In the genomic region with DNA sequence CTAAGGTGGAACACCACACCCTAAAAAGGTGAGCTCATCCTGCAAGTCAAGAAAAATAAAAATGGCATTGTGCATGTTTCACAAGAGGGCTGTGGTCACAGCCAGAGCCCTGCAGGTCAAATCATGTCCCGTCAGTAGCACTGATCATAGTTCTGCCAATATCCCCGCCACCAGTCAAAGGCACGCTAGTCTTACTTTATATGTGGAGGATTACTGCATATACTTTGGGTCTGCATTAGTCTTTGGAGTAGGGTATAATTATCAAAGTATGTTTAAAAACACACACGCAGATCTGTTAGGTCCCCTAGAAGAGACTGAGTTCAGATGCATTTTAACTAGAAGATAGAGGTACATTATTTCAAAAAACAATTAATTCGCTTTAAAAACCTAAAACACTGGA, we compare ENCODE assay signal across 9 cellular contexts. TPM values are rescaled to one million over a fixed set of nuclear protein-coding genes. Genes with fewer than 3 reads are reported as not detected.
DNase-seq lines count a peak whose midpoint lies in the region; ATAC-seq and TF ChIP-seq lines count a peak whose summit lies in the region.
"Had no signal": no experiment of that assay in that cellular context is flagged by ENCODE, and none has a peak within 500 bp of the region (broad histone marks: within the 10 kb centered on the region; RNA-seq: fewer than 3 reads in every experiment).

No MANE protein-coding gene starts in this region.

- H3K9me2 ChIP-seq in GM23248 (ENCODE audit: insufficient read depth), result no peaks in the 10 kb centered on the region

- no peak overlapping the region for H2BK12ac ChIP-seq in neuronal stem cell (ENCODE audit: low read length)

- H3K4me1 Mint-ChIP-seq in endothelial cell (ENCODE audit: unreplicated experiment), result peaks cover 22% of the 10 kb centered on the region

- no peaks in the 10 kb centered on the region for H4K20me1 ChIP-seq in GM23248 (ENCODE audit: insufficient read depth)

- intact Hi-C loops in gastrocnemius medialis (cut with DNase I; ENCODE audit: low total_unique reads), result loop anchor here (5.0 kb wide), 2 partner anchors 398 to 667 kb away; partner anchors contain the start of gene CCDC28A

- H3K4me2 ChIP-seq in GM23248 (ENCODE audit: unreplicated experiment), result no peak overlapping the region
- H3K4me2 ChIP-seq in neuronal stem cell (ENCODE audit: insufficient read depth, low read length, poor library complexity, severe bottlenecking), result peak overlapping the region; percentile 51

- H2AK5ac ChIP-seq in neuronal stem cell (ENCODE audit: low read depth, low read length), result no peak overlapping the region

- no peak overlapping the region for H3K23ac ChIP-seq in neuronal stem cell (ENCODE audit: low read depth, low read length, poor library complexity)

- H3K36me3 Mint-ChIP-seq in endothelial cell (ENCODE audit: low read depth, unreplicated experiment), result no peaks in the 10 kb centered on the region

- no peak overlapping the region for H4K8ac ChIP-seq in neuronal stem cell (ENCODE audit: low read depth, low read length)

- H4K91ac ChIP-seq in neuronal stem cell (ENCODE audit: low read depth, low read length, poor library complexity), result no peak overlapping the region

- H3K9ac ChIP-seq in GM23248, result no peak overlapping the region
- no peak overlapping the region for H3K9ac ChIP-seq in neuronal stem cell (ENCODE audit: low read depth, low read length, poor library complexity)

- H2BK15ac ChIP-seq in neuronal stem cell (ENCODE audit: low read length), result no peak overlapping the region

- H3K79me2 ChIP-seq in GM23248 (ENCODE audit: insufficient read depth), result peaks cover 13% of the 10 kb centered on the region

- no peak overlapping the region for H3K18ac ChIP-seq in neuronal stem cell (ENCODE audit: low read length)

- H3K27ac Mint-ChIP-seq in endothelial cell (ENCODE audit: unreplicated experiment), result no peak overlapping the region
- H3K27ac Mint-ChIP-seq: activated T-cell treated with anti-CD3 and anti-CD28 coated beads, Interleukin-2, amount 50 U/mL, for 72 hours had no signal

- no peak overlapping the region for H2BK120ac ChIP-seq in neuronal stem cell (ENCODE audit: low read depth, low read length)

- H3K36me3 ChIP-seq in GM23248 (ENCODE audit: low read depth) (no peaks in the 10 kb centered on the region), neuronal stem cell (replicated peaks in 1 of 2; ENCODE audit: control insufficient read depth in 2 of 2, insufficient read depth in 2 of 2, low read length in 2 of 2) (no peaks in the 10 kb centered on the region), gastrocnemius medialis (no peaks in the 10 kb centered on the region)

- H3K4me1 ChIP-seq in GM23248 (ENCODE audit: insufficient read depth) (peaks cover 15% of the 10 kb centered on the region), neuronal stem cell (ENCODE audit: control insufficient read depth in 2 of 2, insufficient read depth in 1 of 2, low read depth in 1 of 2, low read length in 2 of 2) (peaks cover 0 to 2% of the 10 kb centered on the region in 2 donors), gastrocnemius medialis (peaks cover 0 to 3% of the 10 kb centered on the region in 2 donors)

- no peak overlapping the region for H3K14ac ChIP-seq in neuronal stem cell (ENCODE audit: low read length)

- no peaks in the 10 kb centered on the region for H3K79me1 ChIP-seq in neuronal stem cell (ENCODE audit: low read depth, low read length)

- no peak for TF ChIP-seq POLR2A in gastrocnemius medialis (IDR thresholded peaks at IDR 0.05)

- whole genome bisulfite sequencing in GM23248 (ENCODE audit: low coverage in 1 of 2, low lambda C conversion rate in 2 of 2, missing lambda C conversion rate in 2 of 2), 2 experiments, result 95 to 97% methylated on average over 5 of the region's 5 CpGs
- no CpG with 5 or more reads among the region's 5 CpGs for WGBS in neuronal stem cell (ENCODE audit: extremely low coverage in 2 of 2, insufficient read length in 2 of 2, insufficient replicate concordance in 1 of 2), 2 donors

- 0 out of 2 replicates have a peak, but pooled peaks cover 4% of the 10 kb centered on the region for H3K27me3 ChIP-seq in GM23248 (replicated peaks; ENCODE audit: insufficient read depth)
- peaks cover 0 to 51% (median 9%) of the 10 kb centered on the region in 3 experiments for H3K27me3 ChIP-seq in neuronal stem cell (ENCODE audit: control insufficient read depth in 3 of 3, insufficient read depth in 3 of 3, low read depth in 1 of 3, low read length in 3 of 3)
- H3K27me3 ChIP-seq in gastrocnemius medialis, result peaks cover 26 to 46% (median 31%) of the 10 kb centered on the region in 3 donors

- peaks cover 9% of the 10 kb centered on the region for H3K27me3 Mint-ChIP-seq in endothelial cell (ENCODE audit: unreplicated experiment)

- H3K9me3 ChIP-seq in GM23248 (ENCODE audit: low read depth), result no peaks in the 10 kb centered on the region
- H3K9me3 ChIP-seq in neuronal stem cell (replicated peaks in 1 of 2; ENCODE audit: control insufficient read depth in 2 of 2, insufficient read depth in 1 of 2, low read depth in 1 of 2, low read length in 2 of 2), result no peaks in the 10 kb centered on the region
- no peaks in the 10 kb centered on the region for H3K9me3 ChIP-seq in gastrocnemius medialis

- H2BK5ac ChIP-seq in neuronal stem cell (ENCODE audit: low read length), result no peak overlapping the region

- in situ Hi-C loops in GM23248 (cut with MboI), result loop anchor here (25.0 kb wide), 2 partner anchors 393 to 407 kb away; no protein-coding TSS in a partner anchor
- in situ Hi-C loops in gastrocnemius medialis (cut with MboI; ENCODE audit: low sequenced_read_pairs in 4 of 4), result loop anchor here in 2 of 4 donors (25.0 kb wide), 2 partner anchors 393 to 657 kb away; partner anchors contain the start of gene CCDC28A (in 1 of the 2)

- H3K4me3 Mint-ChIP-seq in endothelial cell (ENCODE audit: unreplicated experiment), result peak overlapping the region; percentile 54

- peak overlapping the region; percentile 89 for H3K4me3 ChIP-seq in GM23248
- H3K4me3 ChIP-seq in neuronal stem cell (ENCODE audit: low read length in 2 of 2), result no peak overlapping the region
- H3K4me3 ChIP-seq in gastrocnemius medialis, result no peak overlapping the region

- no peak overlapping the region for H3K4ac ChIP-seq in neuronal stem cell (ENCODE audit: low read length)

- no peaks in the 10 kb centered on the region for H3K9me3 Mint-ChIP-seq in endothelial cell (ENCODE audit: unreplicated experiment)
- H3K9me3 Mint-ChIP-seq: activated T-cell treated with anti-CD3 and anti-CD28 coated beads, Interleukin-2, amount 50 U/mL, for 72 hours had no signal

- TF ChIP-seq CTCF in endothelial cell (IDR thresholded peaks at IDR 0.05; ENCODE audit: unreplicated experiment) (no peak), gastrocnemius medialis (IDR thresholded peaks at IDR 0.05 in 4 of 5, conservative IDR thresholded peaks at IDR 0.05 in 1 of 5) (no peak)

- H3K27ac ChIP-seq in GM23248 (no peak overlapping the region), neuronal stem cell (replicated peaks; ENCODE audit: low read length) (peak overlapping the region; percentile 22), gastrocnemius medialis (no peak overlapping the region)

- H2AFZ ChIP-seq in GM23248 (no peak overlapping the region; the same call in 1 of the 2 replicates), neuronal stem cell (ENCODE audit: low read length) (no peak overlapping the region)

- H3F3A ChIP-seq in GM23248 (ENCODE audit: insufficient read depth), result peaks cover 16% of the 10 kb centered on the region

- DNase-seq in GM23248, result no peak
- DNase-seq in NCI-H2171 treated with DMSO at 0.1 percent for 48 hours (lab: John Stamatoyannopoulos, UW), result peak; percentile 68
- no peak for DNase-seq in endothelial cell (ENCODE audit: low spot score)
- no peak for DNase-seq in neuronal stem cell (ENCODE audit: low spot score)
- DNase-seq in gastrocnemius medialis, result no peak
- no peak for DNase-seq in RPMI8226
- DNase-seq: activated T-cell treated with anti-CD3 and anti-CD28 coated beads, Interleukin-2, amount 50 U/mL, for 72 hours had no signal

- ATAC-seq in gastrocnemius medialis (no peak), HG02588 (IDR thresholded peaks at IDR 0.05; ENCODE audit: unreplicated experiment) (no peak), GM18858 (IDR thresholded peaks at IDR 0.05; ENCODE audit: unreplicated experiment) (no peak)
- ATAC-seq: activated T-cell treated with anti-CD3 and anti-CD28 coated beads, Interleukin-2, amount 50 U/mL, for 72 hours had no signal

RNA-seq across cellular contexts. Expression of gene PERP, which starts 1.8 kb away (rescaled TPM):
- total RNA-seq in GM23248 (2014; rRNA removed; shearing (Covaris generic)), result 24.8 and 28.5 TPM in 2 replicates
- 45.3 and 45.7 TPM in 2 replicates for polyA plus RNA-seq in GM23248 (2016; fragmentation: Nextera tagmentation; extraction: Ambion mirVana)
- total RNA-seq in endothelial cell (ENCODE audit: unreplicated experiment) (11.4 TPM), gastrocnemius medialis (1 to 10 TPM; 1.5 to 3.1 (median 2.1) TPM)
- 30.5 TPM for polyA plus RNA-seq in neuronal stem cell (2013, experiment 1 of 2)
- 31.4 TPM for polyA plus RNA-seq in neuronal stem cell (2013, experiment 2 of 2)

RNA-seq across cellular contexts. Expression of gene ARFGEF3, which starts 56.3 kb away (rescaled TPM):
- total RNA-seq in GM23248 (2014; rRNA removed; shearing (Covaris generic)), result 0.11 and 0.13 TPM in 2 replicates
- 0.06 TPM in 2 replicates for polyA plus RNA-seq in GM23248 (2016; fragmentation: Nextera tagmentation; extraction: Ambion mirVana)
- 6.4 TPM for total RNA-seq in endothelial cell (ENCODE audit: unreplicated experiment)
- 1.4 TPM for polyA plus RNA-seq in neuronal stem cell (2013, experiment 1 of 2)
- polyA plus RNA-seq in neuronal stem cell (2013, experiment 2 of 2), result 1.4 TPM
- total RNA-seq in gastrocnemius medialis, result under 1 TPM; 0.40 to 0.78 (median 0.52) TPM
